Comparison of ENCODE assay signal across 20 cellular contexts in genomic region chr2:98293931-98294687, GRCh38. TPM values are rescaled to one million over a fixed set of nuclear protein-coding genes. Genes with fewer than 3 reads are reported as not detected.
DNase-seq lines count a peak whose midpoint lies in the region; ATAC-seq and TF ChIP-seq lines count a peak whose summit lies in the region.
"Had no signal": no experiment of that assay in that cellular context is flagged by ENCODE, and none has a peak within 500 bp of the region (broad histone marks: within the 10 kb centered on the region; RNA-seq: fewer than 3 reads in every experiment).

No MANE protein-coding gene starts in this region.

- intact Hi-C loops in left cardiac atrium (cut with DNase I) (no loop called here), Right ventricle myocardium superior (cut with DNase I) (no loop called here)

- no peak for TF ChIP-seq CTCF in lung (IDR thresholded peaks at IDR 0.05; ENCODE audit: control extremely low read depth, extremely low read depth)

- H3K27ac ChIP-seq in lung (ENCODE audit: low read depth in 1 of 2, low read length in 1 of 2), result no peak overlapping the region
- H3K27ac ChIP-seq: GM23248, PC-9 had no signal

- DNase-seq in left cardiac atrium (no peak), Right ventricle myocardium superior (no peak), glomerular endothelial cell (ENCODE audit: extremely low read depth, low read depth, low spot score) (peak; percentile 45), lung (ENCODE audit: low spot score) (peak; percentile 24), NCI-H748 (lab: John Stamatoyannopoulos, UW; ENCODE audit: unreplicated experiment) (no peak)
- no peak for DNase-seq in activated CD4-positive, alpha-beta T cell treated with anti-CD3 and anti-CD28 coated beads for 4 hours
- DNase-seq: GDM1, GM23248, HCEC 1CT, MV-4-11, NCI-H1417, NCI-H2029, NCI-H2171 treated with DMSO at 0.1 percent for 48 hours, NCI-H82, PC-9 had no signal

- H3K36me3 ChIP-seq in lung (ENCODE audit: control insufficient read depth in 2 of 2, insufficient read depth in 2 of 2, low read length in 2 of 2), result no peaks in the 10 kb centered on the region

- 73 to 79% methylated on average over 12 of the region's 12 CpGs for WGBS in lung, 2 donors

- no peaks in the 10 kb centered on the region for H3K27me3 ChIP-seq in lung (ENCODE audit: control insufficient read depth, insufficient read depth)

- H3K9me3 ChIP-seq in lung (ENCODE audit: control insufficient read depth in 2 of 2, insufficient read depth in 1 of 2, low read length in 1 of 2), result no peaks in the 10 kb centered on the region

- H3K4me1 ChIP-seq in lung (ENCODE audit: control insufficient read depth in 2 of 2, insufficient read depth in 2 of 2, low read length in 2 of 2), result peaks cover 0 to 1% of the 10 kb centered on the region in 2 donors

- ATAC-seq in left cardiac atrium (peak; percentile 40 to 55), Right ventricle myocardium superior (ENCODE audit: poor library complexity) (no peak), lung (ENCODE audit: insufficient read depth, low FRiP score) (no peak), HG02763 (IDR thresholded peaks at IDR 0.05; ENCODE audit: unreplicated experiment) (no peak), GM19452 (IDR thresholded peaks at IDR 0.05; ENCODE audit: unreplicated experiment) (no peak)
- ATAC-seq: GM12878, K562 had no signal

- no peak overlapping the region for H3K4me3 ChIP-seq in lung
- H3K4me3 ChIP-seq: GM12878, GM23248, K562, PC-9 had no signal

RNA-seq across cellular contexts. Expression of gene CNGA3, which starts 52.1 kb away (rescaled TPM):
- total RNA-seq in left cardiac atrium, result not detected
- total RNA-seq in Right ventricle myocardium superior, result not detected
- not detected in 2 replicates for total RNA-seq in glomerular endothelial cell
- under 1 TPM; 0.23 to 0.40 TPM for total RNA-seq in lung
- polyA plus RNA-seq in lung, result under 1 TPM; 0.06 to 0.13 TPM
- total RNA-seq: GM12878, K562, NCI-H460, PC-9 had no signal
- polyA plus RNA-seq: GM12878, K562 had no signal

Comparison
In these comparisons a context has a peak if more than half of its experiments do, and no peak if none do; other contexts are left out.
1. ATAC-seq: peak in left cardiac atrium (2 of 2); none in Right ventricle myocardium superior (single experiment), lung (single experiment), HG02763 (single experiment) and GM19452 (single experiment).
2. DNase-seq: peak in glomerular endothelial cell (single experiment) and lung (single experiment); none in left cardiac atrium (single experiment), Right ventricle myocardium superior (single experiment), activated CD4-positive, alpha-beta T cell treated with anti-CD3 and anti-CD28 coated beads for 4 hours (0 of 2) and NCI-H748 (single experiment).